Comparison of ENCODE assay signal across 1 cellular context in genomic region chr9:136245194-136246150, GRCh38.
TF ChIP-seq lines count a peak whose summit lies in the region.

TSS of gene QSOX2 (minus strand) at chr9:136245812. CDS start at chr9:136245803, 9 bp downstream.

TF ChIP-seq in HepG2, 621 proteins besides CTCF, POLR2A, EP300 and RAD21 (continued from another document and continues in another):
- no peak for TF ChIP-seq GZF1 (CRISPR knock-in tag; IDR thresholded peaks at IDR 0.05)
- TF ChIP-seq ZNF569 (CRISPR knock-in tag; IDR thresholded peaks at IDR 0.05; ENCODE audit: borderline replicate concordance) = no peak
- TF ChIP-seq SMARCC2 (IDR thresholded peaks at IDR 0.05) = no peak
- TF ChIP-seq PREB (CRISPR knock-in tag; IDR thresholded peaks at IDR 0.05) = no peak
- TF ChIP-seq DPF2 (CRISPR knock-in tag; IDR thresholded peaks at IDR 0.05; ENCODE audit: borderline replicate concordance, low read depth) = no peak
- TF ChIP-seq ARNT (IDR thresholded peaks at IDR 0.05) = no peak
- no peak for TF ChIP-seq LBX2 (CRISPR knock-in tag; IDR thresholded peaks at IDR 0.05; ENCODE audit: borderline replicate concordance)
- TF ChIP-seq ZNF768 (CRISPR knock-in tag; IDR thresholded peaks at IDR 0.05) = peak; percentile 41; the same call in 1 of the 2 replicates
- no peak for TF ChIP-seq ZNF256 (CRISPR knock-in tag; conservative IDR thresholded peaks at IDR 0.05)
- TF ChIP-seq HNRNPL (IDR thresholded peaks at IDR 0.05; ENCODE audit: low read depth, low read length) = no peak
- TF ChIP-seq ZNF773 (CRISPR knock-in tag; IDR thresholded peaks at IDR 0.05; ENCODE audit: borderline replicate concordance) = peak; percentile 87; the same call in 1 of the 2 replicates
- TF ChIP-seq KDM5B (CRISPR knock-in tag; IDR thresholded peaks at IDR 0.05; ENCODE audit: borderline replicate concordance) = peak; percentile 37; the same call in 1 of the 2 replicates
- no peak for TF ChIP-seq SPEN (CRISPR knock-in tag; IDR thresholded peaks at IDR 0.05; ENCODE audit: low read depth)
- TF ChIP-seq TP53 (CRISPR knock-in tag; conservative IDR thresholded peaks at IDR 0.05) = no peak
- peak; percentile 27 for TF ChIP-seq HNRNPK (IDR thresholded peaks at IDR 0.05; ENCODE audit: low read depth, low read length, poor library complexity, severe bottlenecking)
- no peak for TF ChIP-seq ZNF616 (CRISPR knock-in tag; IDR thresholded peaks at IDR 0.05; ENCODE audit: low read depth)
- TF ChIP-seq ZNF891 (CRISPR knock-in tag; IDR thresholded peaks at IDR 0.05) = no peak
- no peak for TF ChIP-seq ZNF784 (CRISPR knock-in tag; IDR thresholded peaks at IDR 0.05; ENCODE audit: borderline replicate concordance)
- TF ChIP-seq GTF3A (CRISPR knock-in tag; conservative IDR thresholded peaks at IDR 0.05) = no peak
- TF ChIP-seq ZNF160 (CRISPR knock-in tag; IDR thresholded peaks at IDR 0.05) = no peak
- peak; percentile 37; the same call in 1 of the 2 replicates for TF ChIP-seq POLR2AphosphoS5 (IDR thresholded peaks at IDR 0.05; ENCODE audit: low read depth, low read length)
- peak; percentile 16; the same call in 1 of the 2 replicates for TF ChIP-seq IRX3 (CRISPR knock-in tag; IDR thresholded peaks at IDR 0.05; ENCODE audit: borderline replicate concordance, low read depth)
- TF ChIP-seq ZFYVE20 (CRISPR knock-in tag; IDR thresholded peaks at IDR 0.05; ENCODE audit: borderline replicate concordance, low read depth) = peak; percentile 76; the same call in 1 of the 2 replicates
- peak; percentile 38; the same call in 1 of the 2 replicates for TF ChIP-seq ATF7-NPFF (CRISPR knock-in tag; IDR thresholded peaks at IDR 0.05; ENCODE audit: low read depth)
- peak; percentile 24; the same call in 1 of the 2 replicates for TF ChIP-seq ELF3 (CRISPR knock-in tag; IDR thresholded peaks at IDR 0.05)
- TF ChIP-seq ZGPAT (CRISPR knock-in tag; IDR thresholded peaks at IDR 0.05) = peak; percentile 17; the same call in 1 of the 2 replicates
- TF ChIP-seq KLF11 (CRISPR knock-in tag; IDR thresholded peaks at IDR 0.05) = no peak
- TF ChIP-seq NFYC (CRISPR knock-in tag; IDR thresholded peaks at IDR 0.05) = no peak
- no peak for TF ChIP-seq ZBTB34 (CRISPR knock-in tag; IDR thresholded peaks at IDR 0.05)
- no peak for TF ChIP-seq ZNF343 (CRISPR knock-in tag; IDR thresholded peaks at IDR 0.05)
- no peak for TF ChIP-seq ATF7 (IDR thresholded peaks at IDR 0.05)
- TF ChIP-seq ATF7 (CRISPR knock-in tag; IDR thresholded peaks at IDR 0.05) = no peak
- TF ChIP-seq ZNF260 (CRISPR knock-in tag; IDR thresholded peaks at IDR 0.05; ENCODE audit: borderline replicate concordance, low read depth) = no peak
- no peak for TF ChIP-seq HHEX (CRISPR knock-in tag; IDR thresholded peaks at IDR 0.05)
- TF ChIP-seq ZNF557 (CRISPR knock-in tag; IDR thresholded peaks at IDR 0.05) = no peak
- TF ChIP-seq CBX2 (IDR thresholded peaks at IDR 0.05; ENCODE audit: low read depth, low read length) = no peak
- TF ChIP-seq CBX2 (CRISPR knock-in tag; IDR thresholded peaks at IDR 0.05; ENCODE audit: low read depth) = no peak
- no peak for TF ChIP-seq U2AF1 (optimal IDR thresholded peaks at IDR 0.05; ENCODE audit: low read depth, low read length)
- TF ChIP-seq GLI4 (CRISPR knock-in tag; IDR thresholded peaks at IDR 0.05; ENCODE audit: borderline replicate concordance) = no peak
- no peak for TF ChIP-seq CAMTA2 (CRISPR knock-in tag; IDR thresholded peaks at IDR 0.05; ENCODE audit: borderline replicate concordance)
- TF ChIP-seq ZNF282 (IDR thresholded peaks at IDR 0.05; ENCODE audit: partially characterized antibody) = no peak
- no peak for TF ChIP-seq YEATS2 (CRISPR knock-in tag; IDR thresholded peaks at IDR 0.05; ENCODE audit: borderline replicate concordance)
- TF ChIP-seq ZKSCAN5 (CRISPR knock-in tag; IDR thresholded peaks at IDR 0.05) = no peak
- peak; percentile 84 for TF ChIP-seq ZSCAN21 (CRISPR knock-in tag; IDR thresholded peaks at IDR 0.05; ENCODE audit: borderline replicate concordance)
- TF ChIP-seq ZNF597 (CRISPR knock-in tag; IDR thresholded peaks at IDR 0.05) = no peak
- no peak for TF ChIP-seq ZBTB1 (CRISPR knock-in tag; IDR thresholded peaks at IDR 0.05; ENCODE audit: borderline replicate concordance)
- TF ChIP-seq MXD1 (CRISPR knock-in tag; IDR thresholded peaks at IDR 0.05) = peak; percentile 47; the same call in 1 of the 2 replicates
- TF ChIP-seq GATAD1 (CRISPR knock-in tag; IDR thresholded peaks at IDR 0.05) = peak; percentile 65
- peak; percentile 10 for TF ChIP-seq ZFP36 (IDR thresholded peaks at IDR 0.05; ENCODE audit: borderline replicate concordance, low read depth, low read length, partially characterized antibody)
- no peak for TF ChIP-seq TOE1 (CRISPR knock-in tag; IDR thresholded peaks at IDR 0.05)
- TF ChIP-seq HNRNPLL (IDR thresholded peaks at IDR 0.05; ENCODE audit: low read depth, low read length, poor library complexity, severe bottlenecking) = no peak
- 0 out of 2 replicates have a peak, but pooled peaks have one; percentile 70 for TF ChIP-seq E2F2 (CRISPR knock-in tag; IDR thresholded peaks at IDR 0.05; ENCODE audit: borderline replicate concordance)
- no peak for TF ChIP-seq ZNF441 (CRISPR knock-in tag; IDR thresholded peaks at IDR 0.05; ENCODE audit: borderline replicate concordance)
- no peak for TF ChIP-seq ZNF883 (CRISPR knock-in tag; IDR thresholded peaks at IDR 0.05; ENCODE audit: not compliant biosample characterization)
- TF ChIP-seq DMTF1 (CRISPR knock-in tag; IDR thresholded peaks at IDR 0.05) = no peak
- TF ChIP-seq ZNF484 (CRISPR knock-in tag; IDR thresholded peaks at IDR 0.05; ENCODE audit: borderline replicate concordance, low read depth) = no peak
- 0 out of 4 replicates have a peak, but pooled peaks of 1 of the 2 experiments have one; percentile 27 for TF ChIP-seq KLF16 (CRISPR knock-in tag; IDR thresholded peaks at IDR 0.05)
- TF ChIP-seq SYNCRIP (IDR thresholded peaks at IDR 0.05; ENCODE audit: insufficient read depth, low read depth, low read length) = no peak
- TF ChIP-seq ZNF333 (CRISPR knock-in tag; IDR thresholded peaks at IDR 0.05; ENCODE audit: borderline replicate concordance) = no peak
- TF ChIP-seq HDAC2 (CRISPR knock-in tag; IDR thresholded peaks at IDR 0.05) = no peak
- TF ChIP-seq ZMYM3 (CRISPR knock-in tag; IDR thresholded peaks at IDR 0.05) = no peak
- no peak for TF ChIP-seq GFI1 (CRISPR knock-in tag; IDR thresholded peaks at IDR 0.05; ENCODE audit: borderline replicate concordance)
- peak; percentile 72 for TF ChIP-seq RBFOX2 (IDR thresholded peaks at IDR 0.05; ENCODE audit: low read depth, low read length)
- TF ChIP-seq ZFP36L1 (CRISPR knock-in tag; IDR thresholded peaks at IDR 0.05) = no peak
- TF ChIP-seq SALL1 (CRISPR knock-in tag; IDR thresholded peaks at IDR 0.05) = no peak
